In genomic region chr14:33188880-33189279, GRCh38 we compare ENCODE assay signal across 20 cellular contexts.
A peak's percentile ranks its signal among the peaks of the same experiment; 100 is the strongest.
DNase-seq lines count a peak whose midpoint lies in the region; ATAC-seq, FAIRE-seq and TF ChIP-seq lines count a peak whose summit lies in the region.
"Had no signal": no experiment of that assay in that cellular context is flagged by ENCODE, and none has a peak within 500 bp of the region (broad histone marks: within the 10 kb centered on the region; RNA-seq: fewer than 3 reads in every experiment).

No MANE protein-coding gene starts in this region.

- CTCF ChIA-PET in HepG2 (lab: Yijun Ruan, JAX; ENCODE audit: low intra/inter-chr PET ratio, low total read pairs) (no interaction called here), IMR-90 (lab: Yijun Ruan, JAX) (no interaction called here)

- TF ChIP-seq RAD21 in HepG2 (CRISPR knock-in tag; IDR thresholded peaks at IDR 0.05): no peak
- no peak for TF ChIP-seq RAD21 in IMR-90 (IDR thresholded peaks at IDR 0.05; ENCODE audit: low read length)

- H4K20me1 ChIP-seq in HepG2 (ENCODE audit: insufficient read depth, low read length): no peaks in the 10 kb centered on the region
- no peaks in the 10 kb centered on the region for H4K20me1 ChIP-seq in IMR-90 (ENCODE audit: insufficient read depth, low read length)
- H4K20me1 ChIP-seq: BLaER1 treated with 17β-estradiol and CSF1 and Interleukin-3, amounts not matched to agents 10 nM and 100 nM had no signal

- intact Hi-C loops in HepG2 (cut with micrococcal nuclease; ENCODE audit: unreplicated experiment): no loop called here
- intact Hi-C loops in right lobe of liver (cut with DNase I): no loop called here
- intact Hi-C loops in IMR-90 (cut with micrococcal nuclease): no loop called here
- intact Hi-C loops in adrenal gland (cut with DNase I): no loop called here

- no peak overlapping the region for H3K14ac ChIP-seq in IMR-90 (replicated peaks; ENCODE audit: low read depth, low read length)

- POLR2A ChIA-PET in HepG2 (lab: Yijun Ruan, JAX): no interaction called here
- POLR2A ChIA-PET in IMR-90 (lab: Charles Lee; ENCODE audit: unreplicated experiment): no interaction called here

- H3K79me1 ChIP-seq in IMR-90 (ENCODE audit: low read depth in 1 of 2, low read length in 2 of 2): no peaks in the 10 kb centered on the region

- no peak overlapping the region for H2AK5ac ChIP-seq in IMR-90 (ENCODE audit: low read depth, low read length)

- no peak overlapping the region for H3K18ac ChIP-seq in IMR-90 (ENCODE audit: low read depth, low read length)

- no peak overlapping the region for H2BK120ac ChIP-seq in IMR-90 (ENCODE audit: low read depth, low read length)

- no peak overlapping the region for H2BK20ac ChIP-seq in IMR-90 (ENCODE audit: low read depth, low read length)

- peaks cover 36% of the 10 kb centered on the region for H3K9me3 ChIP-seq in HepG2 (ENCODE audit: low read length)
- H3K9me3 ChIP-seq in right lobe of liver: no peaks in the 10 kb centered on the region
- no peaks in the 10 kb centered on the region for H3K9me3 ChIP-seq in IMR-90 (ENCODE audit: control insufficient read depth, insufficient read depth, low read length)
- no peaks in the 10 kb centered on the region for H3K9me3 ChIP-seq in adrenal gland (replicated peaks in 1 of 3)
- H3K9me3 ChIP-seq: A549; BLaER1 treated with 17β-estradiol and CSF1 and Interleukin-3, amounts not matched to agents 10 nM and 100 nM; Caco-2 had no signal

- H3K79me2 ChIP-seq in HepG2 (ENCODE audit: insufficient read depth, low read length): no peaks in the 10 kb centered on the region

- no peak overlapping the region for H4K91ac ChIP-seq in IMR-90 (ENCODE audit: insufficient read depth, low read depth, low read length)

- H3K27me3 ChIP-seq in HepG2 (ENCODE audit: control insufficient read depth in 1 of 2, insufficient read depth in 2 of 2, low read length in 2 of 2) (no peaks in the 10 kb centered on the region), right lobe of liver (no peaks in the 10 kb centered on the region), IMR-90 (ENCODE audit: control insufficient read depth, insufficient read depth, low read length) (no peaks in the 10 kb centered on the region), adrenal gland (no peaks in the 10 kb centered on the region)
- H3K27me3 ChIP-seq: BLaER1 treated with 17β-estradiol and CSF1 and Interleukin-3, amounts not matched to agents 10 nM and 100 nM had no signal

- no peak for TF ChIP-seq CTCF in HepG2 (CRISPR knock-in tag; IDR thresholded peaks at IDR 0.05)
- no peak for TF ChIP-seq CTCF in right lobe of liver (IDR thresholded peaks at IDR 0.05)
- no peak for TF ChIP-seq CTCF in IMR-90 (conservative IDR thresholded peaks at IDR 0.05; ENCODE audit: low read depth, low read length)
- TF ChIP-seq CTCF in adrenal gland (IDR thresholded peaks at IDR 0.05): no peak

- H3K9ac ChIP-seq in HepG2 (ENCODE audit: insufficient read depth, low read depth, low read length): no peak overlapping the region
- no peak overlapping the region for H3K9ac ChIP-seq in IMR-90 (ENCODE audit: low read depth, low read length)
- H3K9ac ChIP-seq: BLaER1 treated with 17β-estradiol and CSF1 and Interleukin-3, amounts not matched to agents 10 nM and 100 nM had no signal

- H3K36me3 ChIP-seq in HepG2 (replicated peaks in 1 of 2; ENCODE audit: control insufficient read depth in 1 of 2, insufficient read depth in 2 of 2, low read length in 2 of 2) (no peaks in the 10 kb centered on the region), right lobe of liver (no peaks in the 10 kb centered on the region), IMR-90 (ENCODE audit: control insufficient read depth, insufficient read depth, low read length) (no peaks in the 10 kb centered on the region), adrenal gland (replicated peaks in 1 of 2) (no peaks in the 10 kb centered on the region)
- H3K36me3 ChIP-seq: BLaER1 treated with 17β-estradiol and CSF1 and Interleukin-3, amounts not matched to agents 10 nM and 100 nM had no signal

- H3K27ac ChIP-seq in HepG2 (ENCODE audit: extremely low read length, insufficient read depth, low read length) (no peak overlapping the region), right lobe of liver (no peak overlapping the region), IMR-90 (ENCODE audit: insufficient read depth, low read length) (no peak overlapping the region), adrenal gland (no peak overlapping the region)
- H3K27ac ChIP-seq: A549; BLaER1 treated with 17β-estradiol and CSF1 and Interleukin-3, amounts not matched to agents 10 nM and 100 nM; C4-2B had no signal

- H2AK9ac ChIP-seq in IMR-90 (replicated peaks; ENCODE audit: low read depth, low read length, poor library complexity): no peak overlapping the region

- no peak overlapping the region for H2BK5ac ChIP-seq in IMR-90 (ENCODE audit: low read depth, low read length, poor library complexity, severe bottlenecking)

- H3K56ac ChIP-seq in IMR-90 (ENCODE audit: extremely low read depth, insufficient read depth, low read length): no peak overlapping the region

- TF ChIP-seq EP300 in HepG2 (IDR thresholded peaks at IDR 0.05; ENCODE audit: low read depth in 2 of 2, low read length in 2 of 2) (no peak), HepG2 (CRISPR knock-in tag; IDR thresholded peaks at IDR 0.05; ENCODE audit: borderline replicate concordance) (no peak)

- BruUV-seq in HepG2 (replicated peaks; lab: Mats Ljungman, UMichigan) (no TSS peak), IMR-90 (replicated peaks; lab: Mats Ljungman, UMichigan) (no TSS peak)

- no peak overlapping the region for H4K8ac ChIP-seq in IMR-90 (ENCODE audit: low read depth in 2 of 2, low read length in 2 of 2)

- no peak for TF ChIP-seq POLR2A in HepG2 (IDR thresholded peaks at IDR 0.05; ENCODE audit: insufficient read depth in 1 of 2, low read depth in 2 of 2, low read length in 2 of 2)
- TF ChIP-seq POLR2A in right lobe of liver (IDR thresholded peaks at IDR 0.05): no peak
- TF ChIP-seq POLR2A in IMR-90 (IDR thresholded peaks at IDR 0.05; ENCODE audit: low read depth, low read length): no peak
- TF ChIP-seq POLR2A in adrenal gland (IDR thresholded peaks at IDR 0.05): no peak

- FAIRE-seq in HepG2 (lab: Jason Lieb, UNC): no peak
- FAIRE-seq: A549, D721Med, G401.6, GM12891, GM19239 had no signal

- in situ Hi-C loops in HepG2 (cut with HindIII; ENCODE audit: extremely low pct_ligation_motif_present, low pct_unique_long_range_greater_than_20kb): no loop called here
- in situ Hi-C loops in IMR-90 (cut with MboI; ENCODE audit: low sequenced_read_pairs): no loop called here

- WGBS in HepG2 (ENCODE audit: low lambda C conversion rate): 3% methylated on average over 2 of the region's 2 CpGs
- 49% methylated on average over 2 of the region's 2 CpGs for WGBS in right lobe of liver (ENCODE audit: insufficient coverage, low coverage, low lambda C conversion rate, missing lambda C conversion rate)
- no CpG with 5 or more reads among the region's 2 CpGs for WGBS in IMR-90 (ENCODE audit: extremely low coverage in 2 of 2, insufficient read length in 1 of 2), 2 experiments
- 80 to 88% (median 86%) methylated on average over 2 of the region's 2 CpGs for WGBS in adrenal gland, 4 donors

- no peak overlapping the region for H3K23ac ChIP-seq in IMR-90 (ENCODE audit: low read depth, low read length)

- no peak overlapping the region for H4K5ac ChIP-seq in IMR-90 (ENCODE audit: low read depth, low read length)

- H2BK15ac ChIP-seq in IMR-90 (ENCODE audit: low read depth, low read length): no peak overlapping the region

- H3K4me2 ChIP-seq in HepG2 (ENCODE audit: low read depth, low read length) (no peak overlapping the region), IMR-90 (ENCODE audit: low read depth, low read length) (no peak overlapping the region)
- H3K4me2 ChIP-seq: A549; BLaER1 treated with 17β-estradiol and CSF1 and Interleukin-3, amounts not matched to agents 10 nM and 100 nM had no signal

- H3K4ac ChIP-seq in IMR-90 (ENCODE audit: low read depth, low read length): no peak overlapping the region

- ATAC-seq in HepG2 (no peak), right lobe of liver (no peak), IMR-90 (ENCODE audit: low read depth) (no peak)
- ATAC-seq: A549; CD8-positive, alpha-beta T cell had no signal

- dilution Hi-C loops in IMR-90 (cut with HindIII; ENCODE audit: low sequenced_read_pairs, unreplicated experiment): no loop called here

- no peaks in the 10 kb centered on the region for H3K9me1 ChIP-seq in IMR-90 (ENCODE audit: insufficient read depth, low read length)

- H3K4me3 ChIP-seq in HepG2 (replicated peaks in 1 of 3; ENCODE audit: insufficient read depth in 1 of 3, low read depth in 2 of 3, low read length in 3 of 3) (no peak overlapping the region), right lobe of liver (no peak overlapping the region), IMR-90 (ENCODE audit: insufficient read depth, low read depth, low read length) (no peak overlapping the region), adrenal gland (no peak overlapping the region)
- H3K4me3 ChIP-seq: A549; BLaER1 treated with 17β-estradiol and CSF1 and Interleukin-3, amounts not matched to agents 10 nM and 100 nM had no signal

- H3K4me1 ChIP-seq in HepG2 (ENCODE audit: insufficient read depth, low read length) (no peaks in the 10 kb centered on the region), right lobe of liver (no peaks in the 10 kb centered on the region), IMR-90 (ENCODE audit: control insufficient read depth, insufficient read depth, low read length) (no peaks in the 10 kb centered on the region), adrenal gland (replicated peaks in 1 of 2) (no peaks in the 10 kb centered on the region)
- H3K4me1 ChIP-seq: A549; BLaER1 treated with 17β-estradiol and CSF1 and Interleukin-3, amounts not matched to agents 10 nM and 100 nM; Caco-2 had no signal

- H2AFZ ChIP-seq in HepG2 (ENCODE audit: low read length): no peak overlapping the region
- no peak overlapping the region for H2AFZ ChIP-seq in IMR-90 (replicated peaks; ENCODE audit: low read length, poor library complexity)

- DNase-seq in HepG2 (ENCODE audit: low spot score) (no peak), right lobe of liver (no peak), IMR-90 (no peak), NOMO-1 treated with dmso at 0.1 percent for 144 hours (lab: John Stamatoyannopoulos, UW; ENCODE audit: unreplicated experiment) (no peak), adrenal gland (no peak)
- DNase-seq: 8988T; AML-193; Caco-2; Calu3; CD4-positive, alpha-beta T cell; CD8-positive, alpha-beta T cell; DMS79 treated with DMSO at 0.1 percent for 48 hours; GF-D8 had no signal

TF ChIP-seq in HepG2, 621 proteins besides CTCF, POLR2A, EP300 and RAD21:
- TF ChIP-seq MEIS1 (CRISPR knock-in tag; IDR thresholded peaks at IDR 0.05; ENCODE audit: borderline replicate concordance) (no peak), CEBPB (IDR thresholded peaks at IDR 0.05; ENCODE audit: borderline replicate concordance, low read depth, low read length) (peak; percentile 78; the same call in 1 of the 2 replicates)

TF ChIP-seq in IMR-90, 13 proteins besides CTCF, POLR2A, EP300 and RAD21 (continues in another document):
- peak; percentile 76 for TF ChIP-seq CEBPB (IDR thresholded peaks at IDR 0.05; ENCODE audit: low read depth, low read length)
- TF ChIP-seq BHLHE40 (IDR thresholded peaks at IDR 0.05; ENCODE audit: low read depth, low read length): no peak
